In the genomic region with DNA sequence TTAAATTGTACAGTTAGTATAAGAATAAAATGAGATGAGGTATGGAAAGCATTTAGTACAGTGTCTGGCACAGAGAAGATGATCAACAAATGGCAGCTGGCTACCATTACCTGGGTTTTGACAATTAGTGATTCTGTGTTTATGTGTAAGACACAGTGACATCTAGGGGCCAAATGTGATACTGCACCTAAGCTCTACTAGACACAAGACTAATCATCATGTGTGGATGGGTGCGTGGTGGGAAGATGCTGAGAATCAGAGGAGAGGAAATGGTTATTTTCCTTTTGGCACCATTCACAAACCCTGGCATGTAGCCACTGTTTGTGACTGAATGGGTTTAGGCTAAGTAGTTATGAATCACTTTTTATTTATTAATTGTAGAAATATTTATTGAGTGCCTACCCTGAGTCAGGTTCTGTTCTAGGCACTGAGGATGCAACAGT, we compare ENCODE assay signal across 9 cellular contexts.
DNase-seq lines count a peak whose midpoint lies in the region; ATAC-seq and TF ChIP-seq lines count a peak whose summit lies in the region.
"Had no signal": no experiment of that assay in that cellular context is flagged by ENCODE, and none has a peak within 500 bp of the region (broad histone marks: within the 10 kb centered on the region; RNA-seq: fewer than 3 reads in every experiment).

No MANE protein-coding gene starts in this region.

- no peaks in the 10 kb centered on the region for H3K9me3 ChIP-seq in RWPE2 (ENCODE audit: severe bottlenecking)

- CTCF ChIA-PET in AG04449 (lab: Yijun Ruan, JAX) = interaction anchor here (0.6 to 2.9 kb wide), 9 partner anchors 9 to 411 kb away, joined by 3 to 13 read pairs (median 4); no protein-coding TSS in a partner anchor

- DNase-seq in AG04449 (ENCODE audit: low read depth, low spot score) (no peak), ELR (ENCODE audit: low read depth) (peak; percentile 67), RWPE2 (ENCODE audit: low spot score) (no peak), glomerular visceral epithelial cell (ENCODE audit: extremely low spot score) (peak; percentile 25), NCI-H1436 treated with DMSO at 0.1 percent for 48 hours (lab: John Stamatoyannopoulos, UW) (no peak)
- no peak for DNase-seq in naive thymus-derived CD8-positive, alpha-beta T cell
- no peak for DNase-seq in central memory CD4-positive, alpha-beta T cell

- H3K27ac ChIP-seq in RWPE2 (ENCODE audit: poor library complexity, severe bottlenecking) = no peak overlapping the region

- ATAC-seq in RWPE2 (ENCODE audit: low read depth) (no peak), GM21381 (IDR thresholded peaks at IDR 0.05; ENCODE audit: unreplicated experiment) (no peak)
- no peak for ATAC-seq in naive thymus-derived CD8-positive, alpha-beta T cell

- POLR2A ChIA-PET in AG04449 (lab: Yijun Ruan, JAX) = no interaction called here
- POLR2A ChIA-PET in naive thymus-derived CD8-positive, alpha-beta T cell (lab: Charles Lee) = no interaction called here

- peaks cover 0 to 17% (median 14%) of the 10 kb centered on the region in 3 donors for H3K36me3 Mint-ChIP-seq in naive thymus-derived CD8-positive, alpha-beta T cell

- no peaks in the 10 kb centered on the region for H3K36me3 ChIP-seq in RWPE2 (ENCODE audit: low read depth)

- H3K27me3 ChIP-seq in RWPE2 (ENCODE audit: insufficient read depth, poor library complexity, severe bottlenecking) = no peaks in the 10 kb centered on the region

- H3K4me3 ChIP-seq in AG04449 (ENCODE audit: low read depth, low read length) (no peak overlapping the region), RWPE2 (ENCODE audit: severe bottlenecking) (no peak overlapping the region)

- TF ChIP-seq CTCF in AG04449 (IDR thresholded peaks at IDR 0.05; ENCODE audit: insufficient read depth, low read length, missing control alignments) = peak; percentile 25
- TF ChIP-seq CTCF in RWPE2 (IDR thresholded peaks at IDR 0.05; ENCODE audit: poor library complexity, severe bottlenecking) = peak; percentile 51

- H3K4me1 Mint-ChIP-seq in naive thymus-derived CD8-positive, alpha-beta T cell = no peaks in the 10 kb centered on the region
- H3K4me1 Mint-ChIP-seq: IgD-negative memory B cell had no signal

- no peaks in the 10 kb centered on the region for H3K4me1 ChIP-seq in RWPE2 (ENCODE audit: insufficient read depth, poor library complexity, severe bottlenecking)

- H3K27me3 Mint-ChIP-seq in naive thymus-derived CD8-positive, alpha-beta T cell = peaks cover 8 to 47% (median 14%) of the 10 kb centered on the region in 5 donors

- H3K9me3 Mint-ChIP-seq in naive thymus-derived CD8-positive, alpha-beta T cell = peaks cover 0 to 27% (median 11%) of the 10 kb centered on the region in 9 donors

- H3K27ac Mint-ChIP-seq in naive thymus-derived CD8-positive, alpha-beta T cell = no peak overlapping the region
- H3K27ac Mint-ChIP-seq: IgD-negative memory B cell had no signal

- H3K4me3 Mint-ChIP-seq in naive thymus-derived CD8-positive, alpha-beta T cell = no peak overlapping the region
- H3K4me3 Mint-ChIP-seq: IgD-negative memory B cell had no signal

Comparison
In these comparisons a context has a peak if more than half of its experiments do, and no peak if none do; other contexts are left out.
1. DNase-seq: peak in ELR (single experiment) and glomerular visceral epithelial cell (single experiment); none in AG04449 (single experiment), RWPE2 (single experiment), naive thymus-derived CD8-positive, alpha-beta T cell (0 of 10), NCI-H1436 treated with DMSO at 0.1 percent for 48 hours (single experiment) and central memory CD4-positive, alpha-beta T cell (single experiment).